11 cellular contexts compared by ENCODE assay signal in the genomic region with DNA sequence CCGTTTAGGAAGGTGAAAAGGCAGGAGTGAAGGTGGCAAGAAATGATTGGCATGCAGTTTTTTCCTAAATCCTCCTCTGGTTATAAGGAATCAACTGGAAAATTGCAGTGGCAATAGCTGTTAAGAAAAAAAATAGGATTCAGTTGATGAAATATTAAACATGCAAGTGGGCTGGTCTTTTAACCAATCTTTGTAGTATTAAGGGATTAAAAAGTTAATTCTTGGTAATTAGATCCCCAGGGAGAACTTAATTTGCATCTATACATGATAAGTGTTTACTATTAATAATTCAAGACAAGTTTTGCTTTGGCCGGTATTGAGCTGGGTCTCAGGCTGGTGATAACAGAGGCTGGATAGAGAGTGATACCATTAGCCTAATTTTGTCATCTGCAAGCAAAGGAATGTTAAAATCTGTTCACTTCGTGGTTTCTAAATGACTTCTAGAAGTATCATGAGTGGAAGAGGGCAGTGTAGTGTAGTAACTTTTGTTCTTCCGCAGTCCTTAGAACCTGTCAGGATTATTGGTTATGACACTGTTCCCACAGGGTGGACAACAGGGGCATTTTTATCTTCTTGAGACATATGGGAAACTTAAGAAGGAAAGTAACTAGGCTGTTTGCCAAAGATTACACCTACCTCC.
A peak's percentile ranks its signal among the peaks of the same experiment; 100 is the strongest.
DNase-seq lines count a peak whose midpoint lies in the region; ATAC-seq and TF ChIP-seq lines count a peak whose summit lies in the region.
"Had no signal": no experiment of that assay in that cellular context is flagged by ENCODE, and none has a peak within 500 bp of the region (broad histone marks: within the 10 kb centered on the region; RNA-seq: fewer than 3 reads in every experiment).

No MANE protein-coding gene starts in this region.

- H3K18ac ChIP-seq in mesendoderm (ENCODE audit: low read length) = no peak overlapping the region

- no peak overlapping the region for H3K4me2 ChIP-seq in mesendoderm (ENCODE audit: low read length)

- no peak overlapping the region for H3K9ac ChIP-seq in mesendoderm (ENCODE audit: low read length)

- intact Hi-C loops in ascending aorta (cut with DNase I) = no loop called here

- H3K23ac ChIP-seq in mesendoderm (ENCODE audit: low read length) = peak overlapping the region; percentile 81

- no peak overlapping the region for H4K8ac ChIP-seq in mesendoderm (ENCODE audit: low read depth, low read length)

- H3K79me1 ChIP-seq in mesendoderm (ENCODE audit: low read length) = no peaks in the 10 kb centered on the region

- H3K36me3 Mint-ChIP-seq in activated naive CD4-positive, alpha-beta T cell treated with anti-CD3 and anti-CD28 coated beads, Interleukin-2, amount 50 U/mL, for 72 hours = peaks cover 1 to 10% of the 10 kb centered on the region in 2 donors

- WGBS in mesendoderm (ENCODE audit: extremely low coverage, insufficient coverage, low lambda C conversion rate) = no CpG with 5 or more reads among the region's 4 CpGs

- no peak for TF ChIP-seq CTCF in GM10266 (IDR thresholded peaks at IDR 0.05; ENCODE audit: control insufficient read depth, insufficient read depth, low read depth, missing control alignments)
- no peak for TF ChIP-seq CTCF in ascending aorta (IDR thresholded peaks at IDR 0.05)

- H2BK120ac ChIP-seq in mesendoderm (ENCODE audit: low read depth, low read length) = no peak overlapping the region

- no peaks in the 10 kb centered on the region for H3K9me3 Mint-ChIP-seq in activated naive CD4-positive, alpha-beta T cell treated with anti-CD3 and anti-CD28 coated beads, Interleukin-2, amount 50 U/mL, for 72 hours

- peak; percentile 10 for DNase-seq in GM10266 (ENCODE audit: extremely low spot score)
- DNase-seq in activated naive CD4-positive, alpha-beta T cell treated with anti-CD3 and anti-CD28 coated beads, Interleukin-2, amount 50 U/mL, for 72 hours (ENCODE audit: low spot score in 2 of 2) = no peak
- no peak for DNase-seq in mesendoderm
- no peak for DNase-seq in ascending aorta (ENCODE audit: low spot score in 2 of 2)
- no peak for DNase-seq in glomerular visceral epithelial cell (ENCODE audit: extremely low spot score)
- DNase-seq: DMS 273 treated with DMSO at 0.1 percent for 48 hours, sigmoid colon, WERI-Rb-1 had no signal

- ATAC-seq in activated naive CD4-positive, alpha-beta T cell treated with anti-CD3 and anti-CD28 coated beads, Interleukin-2, amount 50 U/mL, for 72 hours = no peak
- ATAC-seq in GM21515 (IDR thresholded peaks at IDR 0.05; ENCODE audit: unreplicated experiment) (no peak), HG03521 (IDR thresholded peaks at IDR 0.05; ENCODE audit: unreplicated experiment) (no peak)

- no peak overlapping the region for H2AFZ ChIP-seq in ACC112 (ENCODE audit: low read length, unreplicated experiment)

- H3K4me1 ChIP-seq in ACC112 (ENCODE audit: control insufficient read depth, insufficient read depth, low read length, unreplicated experiment) (peaks cover 12% of the 10 kb centered on the region), mesendoderm (ENCODE audit: control insufficient read depth, low read depth, low read length) (peaks cover 5% of the 10 kb centered on the region), ascending aorta (peaks cover 0 to 6% of the 10 kb centered on the region in 2 donors)

- H3K27me3 ChIP-seq in ACC112 (ENCODE audit: insufficient read depth, low read length) (no peaks in the 10 kb centered on the region), mesendoderm (ENCODE audit: insufficient read depth, low read length, poor library complexity) (no peaks in the 10 kb centered on the region), ascending aorta (no peaks in the 10 kb centered on the region)
- H3K27me3 ChIP-seq: sigmoid colon had no signal

- H3K4ac ChIP-seq in mesendoderm (ENCODE audit: low read depth, low read length) = no peak overlapping the region

- peak overlapping the region; percentile 81 for H3K56ac ChIP-seq in mesendoderm (ENCODE audit: low read length)

- no peak overlapping the region for H2AK5ac ChIP-seq in mesendoderm (ENCODE audit: low read length)

- H3K9me3 ChIP-seq in ascending aorta = no peaks in the 10 kb centered on the region
- H3K9me3 ChIP-seq: sigmoid colon had no signal

- H3K79me2 ChIP-seq in ACC112 (ENCODE audit: control insufficient read depth, insufficient read depth, low read length, unreplicated experiment) = no peaks in the 10 kb centered on the region
- no peaks in the 10 kb centered on the region for H3K79me2 ChIP-seq in mesendoderm (ENCODE audit: control insufficient read depth, insufficient read depth, low read length)

- peak overlapping the region; percentile 35; the same call in 1 of the 2 replicates for H3K27ac ChIP-seq in ACC112 (ENCODE audit: low read depth, low read length)
- H3K27ac ChIP-seq in mesendoderm (ENCODE audit: low read depth, low read length) = peak overlapping the region; percentile 52
- H3K27ac ChIP-seq in ascending aorta = no peak overlapping the region
- H3K27ac ChIP-seq: WERI-Rb-1 had no signal

- no peak overlapping the region for H4K5ac ChIP-seq in mesendoderm (ENCODE audit: low read length)

- no peak overlapping the region for H2BK15ac ChIP-seq in mesendoderm (replicated peaks; ENCODE audit: low read depth)

- H3K4me3 ChIP-seq in ACC112 (ENCODE audit: low read depth, low read length) (peak overlapping the region; percentile 26; the same call in 1 of the 2 replicates), mesendoderm (ENCODE audit: low read length) (no peak overlapping the region), ascending aorta (no peak overlapping the region)
- H3K4me3 ChIP-seq: sigmoid colon had no signal

- H3K36me3 ChIP-seq in ACC112 (ENCODE audit: insufficient read depth, low read length) (no peaks in the 10 kb centered on the region), mesendoderm (ENCODE audit: control insufficient read depth, insufficient read depth, low read length) (no peaks in the 10 kb centered on the region), ascending aorta (no peaks in the 10 kb centered on the region)
- H3K36me3 ChIP-seq: sigmoid colon, WERI-Rb-1 had no signal

- peak overlapping the region; percentile 78 to 92 for H3K27ac Mint-ChIP-seq in activated naive CD4-positive, alpha-beta T cell treated with anti-CD3 and anti-CD28 coated beads, Interleukin-2, amount 50 U/mL, for 72 hours

- H2BK5ac ChIP-seq in mesendoderm (ENCODE audit: low read length) = no peak overlapping the region

Comparison
In these comparisons a context has a peak if more than half of its experiments do, and no peak if none do; other contexts are left out.
1. H3K27ac ChIP-seq: peak in ACC112 (single experiment) and mesendoderm (single experiment); none in ascending aorta (0 of 2).